7 cellular contexts compared by ENCODE assay signal in the genomic region with DNA sequence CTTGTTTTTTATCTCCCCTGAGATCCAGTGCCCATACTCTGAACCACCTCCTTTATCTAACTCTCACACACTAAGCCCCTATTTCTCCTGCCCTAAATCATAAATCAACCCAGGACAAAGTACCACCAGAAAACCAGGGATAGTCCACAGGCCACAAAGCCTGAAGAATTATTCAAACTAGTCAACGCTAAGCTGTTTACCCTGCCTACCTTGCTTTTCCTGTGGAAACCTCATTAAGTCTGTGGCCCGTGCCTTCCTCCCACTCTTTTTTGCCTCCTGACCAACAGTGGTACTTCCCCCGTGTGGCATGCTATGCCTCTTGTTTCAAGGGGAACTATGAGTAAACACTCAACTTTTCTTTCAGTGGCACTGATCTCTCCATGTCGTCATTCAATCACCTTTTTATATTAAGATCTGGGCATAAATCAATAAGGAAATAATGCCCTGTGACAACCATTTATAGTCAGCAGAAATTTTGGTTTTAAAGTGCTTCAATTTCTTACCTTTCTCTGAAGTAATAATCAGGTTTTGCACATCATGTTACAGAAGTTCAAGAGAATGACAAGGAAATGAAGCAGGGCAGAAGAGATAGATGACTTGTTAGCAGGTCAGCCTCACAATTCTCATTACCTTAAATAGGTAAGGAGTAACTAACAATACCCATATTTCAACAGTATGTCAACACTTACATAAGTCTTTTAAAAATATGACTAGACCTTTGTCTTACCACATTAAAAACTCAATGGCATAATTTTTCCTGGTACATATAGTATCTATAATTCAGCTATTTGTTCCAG. TPM values are rescaled to one million over a fixed set of nuclear protein-coding genes. Genes with fewer than 3 reads are reported as not detected.
DNase-seq lines count a peak whose midpoint lies in the region; ATAC-seq lines count a peak whose summit lies in the region.

No MANE protein-coding gene starts in this region.

- intact Hi-C loops in head of caudate nucleus (cut with DNase I), result no loop called here
- intact Hi-C loops in left cardiac atrium (cut with DNase I), result no loop called here

- ATAC-seq in HG02588 (IDR thresholded peaks at IDR 0.05; ENCODE audit: unreplicated experiment) (peak; percentile 82), HG03571 (IDR thresholded peaks at IDR 0.05; ENCODE audit: unreplicated experiment) (no peak), left cardiac atrium (no peak)

- DNase-seq in OCI-M1 (lab: John Stamatoyannopoulos, UW) (peak; percentile 80), head of caudate nucleus (no peak), left cardiac atrium (no peak)
- peak; percentile 44 for DNase-seq in activated gamma-delta T cell treated with anti-CD3 and anti-CD28 coated beads, Interleukin-2, amount 50 U/mL, for 16 hours (ENCODE audit: low read depth)
- peak; percentile 74 for DNase-seq in stimulated activated CD4-positive, alpha-beta T cell treated with anti-CD3 and anti-CD28 coated beads, Interleukin-4, amount 100 ng/mL, for 24 hours

RNA-seq across cellular contexts. Expression of gene EYA3, which starts 32.1 kb away (rescaled TPM):
- 10 to 100 TPM; 17.8 to 18.8 TPM for total RNA-seq in left cardiac atrium

Comparison
In these comparisons a context has a peak if more than half of its experiments do, and no peak if none do; other contexts are left out.
1. DNase-seq: peak in OCI-M1 (single experiment), activated gamma-delta T cell treated with anti-CD3 and anti-CD28 coated beads, Interleukin-2, amount 50 U/mL, for 16 hours (single experiment) and stimulated activated CD4-positive, alpha-beta T cell treated with anti-CD3 and anti-CD28 coated beads, Interleukin-4, amount 100 ng/mL, for 24 hours (single experiment); none in head of caudate nucleus (0 of 42) and left cardiac atrium (single experiment).